Comparison of ENCODE assay signal across 36 cellular contexts in genomic region chr16:17846030-17846429, GRCh38.
"Had no signal": no experiment of that assay in that cellular context is flagged by ENCODE, and none has a peak within 500 bp of the region (broad histone marks: within the 10 kb centered on the region; RNA-seq: fewer than 3 reads in every experiment).

No MANE protein-coding gene starts in this region.

- H3K27ac ChIP-seq: KMS-11 had no signal

- DNase-seq: Karpas-422, Kasumi-1, KG1, MG63, MM.1S, MV-4-11, NCI-H1048, NCI-H1092, NCI-H1092 treated with DMSO at 0.1 percent for 48 hours, NCI-H1105, NCI-H1105 treated with DMSO at 0.1 percent for 48 hours, NCI-H1417, NCI-H1417 treated with DMSO at 0.1 percent for 48 hours, NCI-H1436, NCI-H1436 treated with DMSO at 0.1 percent for 48 hours, NCI-H146, NCI-H1694, NCI-H1694 treated with DMSO at 0.1 percent for 48 hours, NCI-H187, NCI-H187 treated with DMSO at 0.1 percent for 48 hours, NCI-H1930, NCI-H2029, NCI-H2029 treated with DMSO at 0.1 percent for 48 hours, NCI-H2081, NCI-H2081 treated with DMSO at 0.1 percent for 48 hours, NCI-H2107, NCI-H2171, NCI-H2171 treated with DMSO at 0.1 percent for 48 hours, NCI-H2227 treated with DMSO at 0.1 percent for 48 hours, NCI-H226, NCI-H345, NCI-H446, NCI-H446 treated with DMSO at 0.1 percent for 48 hours, NCI-H510A, NCI-H510A treated with DMSO at 0.1 percent for 48 hours had no signal

- H3K4me3 ChIP-seq: MG63 had no signal

- H3K27me3 ChIP-seq: MG63 had no signal

- H3K36me3 ChIP-seq: MG63 had no signal

- H3K4me2 ChIP-seq: KMS-11 had no signal
